8 cellular contexts compared by ENCODE assay signal in genomic region chr16:10938844-10939648, GRCh38. TPM values are rescaled to one million over a fixed set of nuclear protein-coding genes. Genes with fewer than 3 reads are reported as not detected.
DNase-seq lines count a peak whose midpoint lies in the region; ATAC-seq and TF ChIP-seq lines count a peak whose summit lies in the region.

No MANE protein-coding gene starts in this region.

- no peaks in the 10 kb centered on the region for H3K27me3 ChIP-seq in Peyer's patch
- no peaks in the 10 kb centered on the region for H3K27me3 ChIP-seq in gastrocnemius medialis

- H3K36me3 ChIP-seq in Peyer's patch, result no peaks in the 10 kb centered on the region
- no peaks in the 10 kb centered on the region for H3K36me3 ChIP-seq in gastrocnemius medialis

- intact Hi-C loops in gastrocnemius medialis (cut with DNase I; ENCODE audit: low total_unique reads), result loop anchor here (2.0 kb wide), 1 partner anchor 16 kb away; no protein-coding TSS in a partner anchor

- peak in 1 of 3 donors; percentile 70 for DNase-seq in Peyer's patch
- DNase-seq in erythroblast (lab: John Stamatoyannopoulos, UW), result peak; percentile 66 to 76
- no peak for DNase-seq in gastrocnemius medialis
- DNase-seq in NCI-H1048 (lab: John Stamatoyannopoulos, UW), result no peak
- no peak for DNase-seq in mucosa of gallbladder (ENCODE audit: low spot score)
- DNase-seq in amniotic stem cell (lab: John Stamatoyannopoulos, UW), result no peak

- H3K9me3 ChIP-seq in Peyer's patch, result no peaks in the 10 kb centered on the region
- H3K9me3 ChIP-seq in gastrocnemius medialis, result no peaks in the 10 kb centered on the region

- in situ Hi-C loops in gastrocnemius medialis (cut with MboI; ENCODE audit: low sequenced_read_pairs in 4 of 4), result no loop called here

- ATAC-seq in gastrocnemius medialis, result no peak
- no peak for ATAC-seq in GM21360 (IDR thresholded peaks at IDR 0.05; ENCODE audit: unreplicated experiment)

- peak overlapping the region; percentile 73; the same call in 1 of the 2 replicates for H3K4me3 ChIP-seq in GM08714 (ENCODE audit: low read length)
- H3K4me3 ChIP-seq in Peyer's patch, result peak overlapping the region in 3 of 4 donors; percentile 12 to 91 (median 90)
- H3K4me3 ChIP-seq in gastrocnemius medialis, result peak overlapping the region; percentile 70 to 82 (median 74)

- peak overlapping the region; percentile 62 to 87 (median 74) for H3K27ac ChIP-seq in Peyer's patch
- H3K27ac ChIP-seq in gastrocnemius medialis, result peak overlapping the region; percentile 91 to 96 (median 94)

- no peak for TF ChIP-seq CTCF in Peyer's patch (IDR thresholded peaks at IDR 0.05)
- TF ChIP-seq CTCF in gastrocnemius medialis (IDR thresholded peaks at IDR 0.05 in 4 of 5, conservative IDR thresholded peaks at IDR 0.05 in 1 of 5), result no peak

- TF ChIP-seq POLR2A in Peyer's patch (IDR thresholded peaks at IDR 0.05) (no peak), erythroblast (IDR thresholded peaks at IDR 0.05; ENCODE audit: low read length) (no peak), gastrocnemius medialis (IDR thresholded peaks at IDR 0.05) (no peak)

- H3K4me1 ChIP-seq in Peyer's patch (peaks cover 3 to 89% (median 34%) of the 10 kb centered on the region in 4 donors), gastrocnemius medialis (peaks cover 85 to 88% of the 10 kb centered on the region in 2 donors)

RNA-seq across cellular contexts. Expression of gene DEXI, which starts 3.2 kb away (rescaled TPM):
- total RNA-seq in Peyer's patch, result 10 to 100 TPM; 39.8 to 69.3 (median 60.9) TPM
- total RNA-seq in gastrocnemius medialis, result 100 to 1,000 TPM in 3 of 4 donors, 10 to 100 TPM in 1; 83.9 to 184 (median 127) TPM
- total RNA-seq in mucosa of gallbladder, result 41.3 TPM

RNA-seq across cellular contexts. Expression of gene CLEC16A, which starts 5.3 kb away (rescaled TPM):
- total RNA-seq in Peyer's patch, result 100 to 1,000 TPM in 1 of 4 donors, 10 to 100 TPM in 3; 37.8 to 139 (median 64.3) TPM
- 10 to 100 TPM; 24.5 to 33.0 (median 29.3) TPM for total RNA-seq in gastrocnemius medialis
- 27.6 TPM for total RNA-seq in mucosa of gallbladder

Comparison
In these comparisons a context has a peak if more than half of its experiments do, and no peak if none do; other contexts are left out.
1. DNase-seq: peak in erythroblast (2 of 2); none in gastrocnemius medialis (0 of 2), NCI-H1048 (single experiment), mucosa of gallbladder (single experiment) and amniotic stem cell (single experiment).
2. Peak in every context shown above with its lines, with median percentiles within 50 percentile points of each other: H3K4me3 ChIP-seq.